Comparison of ENCODE assay signal across 8 cellular contexts in genomic region chr7:35802649-35803048, GRCh38. TPM values are rescaled to one million over a fixed set of nuclear protein-coding genes. Genes with fewer than 3 reads are reported as not detected.
DNase-seq lines count a peak whose midpoint lies in the region; ATAC-seq and TF ChIP-seq lines count a peak whose summit lies in the region.

No MANE protein-coding gene starts in this region.

- no peak for TF ChIP-seq POLR2A in NB4 (IDR thresholded peaks at IDR 0.05; ENCODE audit: extremely low read depth, insufficient read length)
- no peak for TF ChIP-seq POLR2A in GM18505 (IDR thresholded peaks at IDR 0.05; ENCODE audit: borderline replicate concordance, extremely low read depth, insufficient read depth, insufficient read length)

- no peaks in the 10 kb centered on the region for H3K36me3 ChIP-seq in CD8-positive, alpha-beta memory T cell (ENCODE audit: insufficient read depth, low read length)
- H3K36me3 ChIP-seq in naive thymus-derived CD4-positive, alpha-beta T cell (ENCODE audit: control insufficient read depth in 2 of 3, insufficient read depth in 3 of 3, low read length in 3 of 3) = peaks cover 0 to 9% (median 0%) of the 10 kb centered on the region in 3 experiments

- DNase-seq in CD8-positive, alpha-beta memory T cell = peak in 1 of 5 donors; percentile 32
- DNase-seq in NB4 (ENCODE audit: low read depth) (peak; percentile 54), MCF 10A (ENCODE audit: unreplicated experiment) (no peak), HuH-7.5 (ENCODE audit: low spot score) (no peak)
- peak in 6 of 9 donors; percentile 9 to 42 (median 18) for DNase-seq in naive thymus-derived CD4-positive, alpha-beta T cell

- BruUV-seq in MCF 10A (replicated peaks; lab: Mats Ljungman, UMichigan) = no TSS peak

- H3K9me3 Mint-ChIP-seq in CD8-positive, alpha-beta memory T cell = no peaks in the 10 kb centered on the region
- no peaks in the 10 kb centered on the region for H3K9me3 Mint-ChIP-seq in MCF 10A (ENCODE audit: unreplicated experiment)
- no peaks in the 10 kb centered on the region for H3K9me3 Mint-ChIP-seq in naive thymus-derived CD4-positive, alpha-beta T cell

- H3K27me3 Mint-ChIP-seq in CD8-positive, alpha-beta memory T cell = peaks cover 0 to 3% of the 10 kb centered on the region in 2 donors
- H3K27me3 Mint-ChIP-seq in MCF 10A (ENCODE audit: insufficient read depth, unreplicated experiment) = no peaks in the 10 kb centered on the region
- H3K27me3 Mint-ChIP-seq in naive thymus-derived CD4-positive, alpha-beta T cell = no peaks in the 10 kb centered on the region

- H3K4me1 ChIP-seq in CD8-positive, alpha-beta memory T cell (ENCODE audit: insufficient read depth, low read length) = peaks cover 49% of the 10 kb centered on the region
- H3K4me1 ChIP-seq in naive thymus-derived CD4-positive, alpha-beta T cell (ENCODE audit: control insufficient read depth in 2 of 2, insufficient read depth in 2 of 2, low read length in 2 of 2) = peaks cover 37 to 52% of the 10 kb centered on the region in 2 donors

- intact Hi-C loops in MCF 10A (cut with micrococcal nuclease) = loop anchor here (1.0 to 5.0 kb wide), 3 partner anchors 40 to 110 kb away; no protein-coding TSS in a partner anchor
- intact Hi-C loops in naive thymus-derived CD4-positive, alpha-beta T cell (cut with micrococcal nuclease) = loop anchor here (5.0 to 10.0 kb wide), 7 partner anchors 52 to 1645 kb away; partner anchors contain the start of genes ELMO1 (in 2 of the 2) and EEPD1 (in 1 of the 2)

- POLR2A ChIA-PET in CD8-positive, alpha-beta memory T cell (lab: Charles Lee) = interaction anchor here (0.6 to 3.9 kb wide), 4 partner anchors 44 to 156 kb away, joined by 3 to 62 read pairs (median 6); partner anchors contain the start of gene HERPUD2
- POLR2A ChIA-PET in MCF 10A (lab: Yijun Ruan, JAX) = interaction anchor here (0.7 to 5.9 kb wide), 11 partner anchors 11 to 598 kb away, joined by 3 to 113 read pairs (median 4); partner anchors contain the start of gene HERPUD2
- POLR2A ChIA-PET in naive thymus-derived CD4-positive, alpha-beta T cell (lab: Charles Lee) = interaction anchor here (1.7 to 5.9 kb wide), 5 partner anchors 22 to 114 kb away, joined by 3 to 110 read pairs (median 9); partner anchors contain the start of gene HERPUD2

- H3K36me3 Mint-ChIP-seq in CD8-positive, alpha-beta memory T cell = peaks cover 0 to 27% (median 5%) of the 10 kb centered on the region in 3 donors
- H3K36me3 Mint-ChIP-seq in MCF 10A (ENCODE audit: insufficient read depth, unreplicated experiment) = no peaks in the 10 kb centered on the region
- peaks cover 0 to 13% (median 5%) of the 10 kb centered on the region in 5 donors for H3K36me3 Mint-ChIP-seq in naive thymus-derived CD4-positive, alpha-beta T cell

- H3K4me3 Mint-ChIP-seq in CD8-positive, alpha-beta memory T cell = peak overlapping the region; percentile 86 to 97 (median 97)
- H3K4me3 Mint-ChIP-seq in MCF 10A (ENCODE audit: unreplicated experiment) = peak overlapping the region; percentile 97
- peak overlapping the region; percentile 78 to 98 (median 93) for H3K4me3 Mint-ChIP-seq in naive thymus-derived CD4-positive, alpha-beta T cell

- TF ChIP-seq CTCF in NB4 (IDR thresholded peaks at IDR 0.05; ENCODE audit: low read depth, low read length) (no peak), MCF 10A (IDR thresholded peaks at IDR 0.05; ENCODE audit: unreplicated experiment) (no peak)

- ATAC-seq in naive thymus-derived CD4-positive, alpha-beta T cell = no peak
- ATAC-seq in HG03469 (IDR thresholded peaks at IDR 0.05; ENCODE audit: unreplicated experiment) = no peak
- no peak for ATAC-seq in GM21515 (IDR thresholded peaks at IDR 0.05; ENCODE audit: unreplicated experiment)
- no peak for ATAC-seq in GM18505 (IDR thresholded peaks at IDR 0.05; ENCODE audit: unreplicated experiment)

- no peaks in the 10 kb centered on the region for H3K27me3 ChIP-seq in CD8-positive, alpha-beta memory T cell (ENCODE audit: insufficient read depth, low read length, poor library complexity, severe bottlenecking)
- H3K27me3 ChIP-seq in naive thymus-derived CD4-positive, alpha-beta T cell (ENCODE audit: control insufficient read depth in 2 of 2, insufficient read depth in 2 of 2, low read length in 2 of 2) = no peaks in the 10 kb centered on the region

- no peaks in the 10 kb centered on the region for H3K9me3 ChIP-seq in CD8-positive, alpha-beta memory T cell (ENCODE audit: low read length)
- no peaks in the 10 kb centered on the region for H3K9me3 ChIP-seq in naive thymus-derived CD4-positive, alpha-beta T cell (ENCODE audit: control insufficient read depth in 2 of 3, low read length in 3 of 3)

- CTCF ChIA-PET in CD8-positive, alpha-beta memory T cell (lab: Charles Lee) = interaction anchor here (1.1 to 1.4 kb wide), 2 partner anchors 78 to 115 kb away, joined by 3 read pairs; no protein-coding TSS in a partner anchor
- CTCF ChIA-PET in MCF 10A (lab: Yijun Ruan, JAX) = interaction anchor here (0.5 to 3.7 kb wide), 25 partner anchors 10 to 1684 kb away, joined by 3 to 27 read pairs (median 4); partner anchors contain the start of gene HERPUD2
- CTCF ChIA-PET in naive thymus-derived CD4-positive, alpha-beta T cell (lab: Charles Lee) = interaction anchor here (1.2 kb wide), 1 partner anchor 93 kb away, joined by 3 read pairs; no protein-coding TSS in a partner anchor

- H3K4me1 Mint-ChIP-seq in CD8-positive, alpha-beta memory T cell = peaks cover 54 to 64% (median 58%) of the 10 kb centered on the region in 3 donors
- peaks cover 10% of the 10 kb centered on the region for H3K4me1 Mint-ChIP-seq in MCF 10A (ENCODE audit: insufficient read depth, unreplicated experiment)
- peaks cover 46 to 59% (median 53%) of the 10 kb centered on the region in 7 donors for H3K4me1 Mint-ChIP-seq in naive thymus-derived CD4-positive, alpha-beta T cell

- peak overlapping the region; percentile 96 for H3K27ac ChIP-seq in CD8-positive, alpha-beta memory T cell (ENCODE audit: low read depth, low read length)
- peak overlapping the region; percentile 96 for H3K27ac ChIP-seq in naive thymus-derived CD4-positive, alpha-beta T cell (ENCODE audit: low read depth, low read length)

- H3K27ac Mint-ChIP-seq in CD8-positive, alpha-beta memory T cell = peak overlapping the region; percentile 92 to 100 (median 99)
- peak overlapping the region; percentile 97 for H3K27ac Mint-ChIP-seq in MCF 10A (ENCODE audit: low read depth, unreplicated experiment)
- peak overlapping the region; percentile 58 to 99 (median 98) for H3K27ac Mint-ChIP-seq in naive thymus-derived CD4-positive, alpha-beta T cell

- H3K4me3 ChIP-seq in CD8-positive, alpha-beta memory T cell (ENCODE audit: low read length) = peak overlapping the region; percentile 68
- peak overlapping the region; percentile 80 for H3K4me3 ChIP-seq in NB4 (ENCODE audit: low read depth, low read length)
- H3K4me3 ChIP-seq in naive thymus-derived CD4-positive, alpha-beta T cell (ENCODE audit: low read length) = peak overlapping the region; percentile 78

RNA-seq across cellular contexts. Expression of gene SEPTIN7, which starts 1.8 kb away (rescaled TPM):
- total RNA-seq in CD8-positive, alpha-beta memory T cell = 100 to 1,000 TPM; 270 TPM
- polyA plus RNA-seq in CD8-positive, alpha-beta memory T cell = 671 TPM
- 173 and 187 TPM in 2 replicates for total RNA-seq in MCF 10A (2022)
- 100 to 1,000 TPM; 174 to 235 (median 193) TPM for total RNA-seq in naive thymus-derived CD4-positive, alpha-beta T cell
- polyA plus RNA-seq in naive thymus-derived CD4-positive, alpha-beta T cell = 100 to 1,000 TPM; 405 to 566 TPM

Comparison
In these comparisons a context has a peak if more than half of its experiments do, and no peak if none do; other contexts are left out.
1. DNase-seq: peak in NB4 (single experiment) and naive thymus-derived CD4-positive, alpha-beta T cell (6 of 9); none in MCF 10A (single experiment) and HuH-7.5 (single experiment).
2. Peak in every context shown above with its lines, with median percentiles within 50 percentile points of each other: H3K4me3 ChIP-seq, H3K27ac Mint-ChIP-seq and H3K4me3 Mint-ChIP-seq.